Comparison of ENCODE assay signal across 1 cellular context in genomic region chr4:38904090-38904666, GRCh38.
TF ChIP-seq lines count a peak whose summit lies in the region.

No MANE protein-coding gene starts in this region.

TF ChIP-seq in HepG2, 621 proteins besides CTCF, POLR2A, EP300 and RAD21 (continued from another document and continues in another):
- TF ChIP-seq ZNF362 (CRISPR knock-in tag; IDR thresholded peaks at IDR 0.05; ENCODE audit: borderline replicate concordance): no peak
- no peak; the same call in 1 of the 2 replicates for TF ChIP-seq ZNF546 (CRISPR knock-in tag; conservative IDR thresholded peaks at IDR 0.05)
- peak; percentile 18; the same call in 1 of the 2 replicates for TF ChIP-seq SMAD3 (CRISPR knock-in tag; IDR thresholded peaks at IDR 0.05)
- no peak for TF ChIP-seq RFXANK (CRISPR knock-in tag; IDR thresholded peaks at IDR 0.05)
- TF ChIP-seq ZNF687 (CRISPR knock-in tag; IDR thresholded peaks at IDR 0.05): no peak
- 0 out of 2 replicates have a peak, but pooled peaks have one; percentile 44 for TF ChIP-seq ZNF609 (CRISPR knock-in tag; IDR thresholded peaks at IDR 0.05; ENCODE audit: borderline replicate concordance)
- 0 out of 2 replicates have a peak, but pooled peaks have one; percentile 22 for TF ChIP-seq ZFY (CRISPR knock-in tag; IDR thresholded peaks at IDR 0.05)
- TF ChIP-seq ZNF12 (CRISPR knock-in tag; IDR thresholded peaks at IDR 0.05): no peak
- TF ChIP-seq SNAI1 (CRISPR knock-in tag; IDR thresholded peaks at IDR 0.05; ENCODE audit: borderline replicate concordance): no peak
- TF ChIP-seq ZMYM4 (CRISPR knock-in tag; IDR thresholded peaks at IDR 0.05): peak; percentile 37; the same call in 1 of the 2 replicates
- TF ChIP-seq ZNF543 (CRISPR knock-in tag; IDR thresholded peaks at IDR 0.05): no peak
- TF ChIP-seq FOXA1 (IDR thresholded peaks at IDR 0.05): peak; percentile 23; the same call in 1 of the 2 replicates
- TF ChIP-seq FOXA1 (CRISPR knock-in tag; IDR thresholded peaks at IDR 0.05): peak; percentile 85
- TF ChIP-seq MAZ (IDR thresholded peaks at IDR 0.05; ENCODE audit: borderline replicate concordance, low read depth, low read length): 0 out of 2 replicates have a peak, but pooled peaks have one; percentile 18
- TF ChIP-seq MAZ (CRISPR knock-in tag; IDR thresholded peaks at IDR 0.05; ENCODE audit: low read depth): no peak
- TF ChIP-seq NFAT5 (CRISPR knock-in tag; IDR thresholded peaks at IDR 0.05): no peak
- peak; percentile 89 for TF ChIP-seq PHF21A (CRISPR knock-in tag; IDR thresholded peaks at IDR 0.05)
- TF ChIP-seq ZNF274 (CRISPR knock-in tag; IDR thresholded peaks at IDR 0.05): no peak
- peak; percentile 85 for TF ChIP-seq ARID5B (CRISPR knock-in tag; IDR thresholded peaks at IDR 0.05)
- no peak for TF ChIP-seq ZUFSP (CRISPR knock-in tag; IDR thresholded peaks at IDR 0.05; ENCODE audit: borderline replicate concordance)
- no peak for TF ChIP-seq ZNF143 (CRISPR knock-in tag; IDR thresholded peaks at IDR 0.05)
- TF ChIP-seq HNRNPK (IDR thresholded peaks at IDR 0.05; ENCODE audit: low read depth, low read length, poor library complexity, severe bottlenecking): no peak
- peak; percentile 78 for TF ChIP-seq FOXA3 (CRISPR knock-in tag; IDR thresholded peaks at IDR 0.05)
- TF ChIP-seq NFRKB (IDR thresholded peaks at IDR 0.05): no peak
- TF ChIP-seq ZNF7 (CRISPR knock-in tag; IDR thresholded peaks at IDR 0.05): no peak
- no peak for TF ChIP-seq MYC (CRISPR knock-in tag; IDR thresholded peaks at IDR 0.05; ENCODE audit: borderline replicate concordance)
- no peak for TF ChIP-seq CHD4 (IDR thresholded peaks at IDR 0.05; ENCODE audit: borderline replicate concordance, low read length)
- peak; percentile 19; the same call in 1 of the 2 replicates for TF ChIP-seq HDAC1 (CRISPR knock-in tag; IDR thresholded peaks at IDR 0.05)
- no peak for TF ChIP-seq HINFP (CRISPR knock-in tag; IDR thresholded peaks at IDR 0.05; ENCODE audit: low read depth)
- TF ChIP-seq NFE2L1 (CRISPR knock-in tag; IDR thresholded peaks at IDR 0.05; ENCODE audit: borderline replicate concordance): no peak
- TF ChIP-seq PLSCR1 (CRISPR knock-in tag; IDR thresholded peaks at IDR 0.05; ENCODE audit: borderline replicate concordance): no peak
- TF ChIP-seq ZIK1 (CRISPR knock-in tag; IDR thresholded peaks at IDR 0.05; ENCODE audit: borderline replicate concordance, low read depth): 0 out of 2 replicates have a peak, but pooled peaks have one; percentile 16
- TF ChIP-seq ZNF260 (CRISPR knock-in tag; IDR thresholded peaks at IDR 0.05; ENCODE audit: borderline replicate concordance, low read depth): no peak
- no peak for TF ChIP-seq CENPT (CRISPR knock-in tag; IDR thresholded peaks at IDR 0.05; ENCODE audit: low read depth)
- TF ChIP-seq ZNF460 (CRISPR knock-in tag; IDR thresholded peaks at IDR 0.05; ENCODE audit: borderline replicate concordance): no peak
